13 cellular contexts compared by ENCODE assay signal in genomic region chr7:55099086-55099831, GRCh38.
DNase-seq lines count a peak whose midpoint lies in the region; ATAC-seq and TF ChIP-seq lines count a peak whose summit lies in the region.
"Had no signal": no experiment of that assay in that cellular context is flagged by ENCODE, and none has a peak within 500 bp of the region (broad histone marks: within the 10 kb centered on the region; RNA-seq: fewer than 3 reads in every experiment).

No MANE protein-coding gene starts in this region.

- peak overlapping the region; percentile 70 for H3K27ac ChIP-seq in subcutaneous abdominal adipose tissue (ENCODE audit: low read depth, low read length)
- H3K27ac ChIP-seq in CD4-positive, alpha-beta memory T cell (ENCODE audit: low read depth, low read length) = no peak overlapping the region
- H3K27ac ChIP-seq: WERI-Rb-1 had no signal

- H3K36me3 Mint-ChIP-seq in CD4-positive, alpha-beta memory T cell = no peaks in the 10 kb centered on the region

- TF ChIP-seq CTCF in choroid plexus epithelial cell (conservative IDR thresholded peaks at IDR 0.05; ENCODE audit: low read depth, low read length) = no peak

- POLR2A ChIA-PET in CD4-positive, alpha-beta memory T cell (lab: Charles Lee; ENCODE audit: partially characterized antibody) = no interaction called here

- H3K4me1 Mint-ChIP-seq in CD4-positive, alpha-beta memory T cell = no peaks in the 10 kb centered on the region
- H3K4me1 Mint-ChIP-seq: stimulated activated naive CD8-positive, alpha-beta T cell treated with anti-CD3 and anti-CD28 coated beads, Interleukin-15, amount 100 ng/mL, for 72 hours had no signal

- no peaks in the 10 kb centered on the region for H3K27me3 ChIP-seq in subcutaneous abdominal adipose tissue (ENCODE audit: control insufficient read depth in 5 of 5, insufficient read depth in 4 of 5, low read length in 5 of 5)
- H3K27me3 ChIP-seq in CD4-positive, alpha-beta memory T cell (ENCODE audit: insufficient read depth, low read length) = no peaks in the 10 kb centered on the region

- CTCF ChIA-PET in CD4-positive, alpha-beta memory T cell (lab: Charles Lee; ENCODE audit: partially characterized antibody) = no interaction called here

- H3K9ac ChIP-seq in subcutaneous abdominal adipose tissue (ENCODE audit: low read length in 5 of 5) = peak overlapping the region in 1 of 5 donors; percentile 17

- intact Hi-C loops in CD4-positive, alpha-beta memory T cell (cut with micrococcal nuclease) = no loop called here

- H3K9me3 ChIP-seq in subcutaneous abdominal adipose tissue (ENCODE audit: control insufficient read depth in 5 of 5, low read length in 5 of 5) = no peaks in the 10 kb centered on the region
- no peaks in the 10 kb centered on the region for H3K9me3 ChIP-seq in CD4-positive, alpha-beta memory T cell (ENCODE audit: control insufficient read depth in 1 of 2, low read length in 2 of 2)

- peaks cover 8 to 29% of the 10 kb centered on the region in 2 donors for H3K27me3 Mint-ChIP-seq in CD4-positive, alpha-beta memory T cell

- no peaks in the 10 kb centered on the region for H3K9me3 Mint-ChIP-seq in CD4-positive, alpha-beta memory T cell
- H3K9me3 Mint-ChIP-seq: stimulated activated naive CD8-positive, alpha-beta T cell treated with anti-CD3 and anti-CD28 coated beads, Interleukin-15, amount 100 ng/mL, for 72 hours had no signal

- ATAC-seq in left lobe of liver = peak; percentile 61
- ATAC-seq in GM21529 (IDR thresholded peaks at IDR 0.05; ENCODE audit: unreplicated experiment) = no peak
- ATAC-seq: stimulated activated naive CD8-positive, alpha-beta T cell treated with anti-CD3 and anti-CD28 coated beads, Interleukin-15, amount 100 ng/mL, for 72 hours had no signal

- H3K4me3 ChIP-seq in choroid plexus epithelial cell (ENCODE audit: low read depth, low read length) (no peak overlapping the region), subcutaneous abdominal adipose tissue (ENCODE audit: low read depth in 1 of 5, low read length in 5 of 5) (no peak overlapping the region)
- H3K4me3 ChIP-seq in CD4-positive, alpha-beta memory T cell (ENCODE audit: low read length in 2 of 2) = no peak overlapping the region

- H3K4me1 ChIP-seq in subcutaneous abdominal adipose tissue (ENCODE audit: control insufficient read depth in 5 of 5, insufficient read depth in 5 of 5, low read length in 5 of 5) = peaks cover 5 to 44% (median 43%) of the 10 kb centered on the region in 5 donors
- no peaks in the 10 kb centered on the region for H3K4me1 ChIP-seq in CD4-positive, alpha-beta memory T cell (ENCODE audit: insufficient read depth, low read length)

- no peak overlapping the region for H3K27ac Mint-ChIP-seq in CD4-positive, alpha-beta memory T cell
- H3K27ac Mint-ChIP-seq: stimulated activated naive CD8-positive, alpha-beta T cell treated with anti-CD3 and anti-CD28 coated beads, Interleukin-15, amount 100 ng/mL, for 72 hours had no signal

- H3K4me3 Mint-ChIP-seq in CD4-positive, alpha-beta memory T cell = no peak overlapping the region
- H3K4me3 Mint-ChIP-seq: stimulated activated naive CD8-positive, alpha-beta T cell treated with anti-CD3 and anti-CD28 coated beads, Interleukin-15, amount 100 ng/mL, for 72 hours had no signal

- H3K36me3 ChIP-seq in subcutaneous abdominal adipose tissue (ENCODE audit: control insufficient read depth in 5 of 5, insufficient read depth in 5 of 5, low read length in 5 of 5) = peaks cover 0 to 4% (median 0%) of the 10 kb centered on the region in 5 donors
- H3K36me3 ChIP-seq in CD4-positive, alpha-beta memory T cell (ENCODE audit: insufficient read depth, low read length) = no peaks in the 10 kb centered on the region
- H3K36me3 ChIP-seq: WERI-Rb-1 had no signal

- DNase-seq in LHCN-M2 (ENCODE audit: low read depth) = peak; percentile 51
- DNase-seq in choroid plexus epithelial cell (ENCODE audit: low read depth) = peak; percentile 40
- no peak for DNase-seq in left lobe of liver (ENCODE audit: low spot score)
- no peak for DNase-seq in activated CD4-positive, alpha-beta T cell treated with anti-CD3 and anti-CD28 coated beads, Interleukin-2, amount 50 U/mL, for 48 hours
- no peak for DNase-seq in activated naive CD4-positive, alpha-beta T cell treated with Interleukin-2 at 50 U/mL for 16 hours
- no peak for DNase-seq in CD4-positive, alpha-beta memory T cell
- DNase-seq: activated effector memory CD4-positive, alpha-beta T cell treated with Interleukin-2 at 50 U/mL for 16 hours; Calu3; NCI-H1417 treated with DMSO at 0.1 percent for 48 hours; stimulated activated naive CD8-positive, alpha-beta T cell treated with anti-CD3 and anti-CD28 coated beads, Interleukin-15, amount 100 ng/mL, for 72 hours; WERI-Rb-1 had no signal

Comparison
In these comparisons a context has a peak if more than half of its experiments do, and no peak if none do; other contexts are left out.
1. DNase-seq: peak in LHCN-M2 (single experiment) and choroid plexus epithelial cell (single experiment); none in left lobe of liver (single experiment), activated CD4-positive, alpha-beta T cell treated with anti-CD3 and anti-CD28 coated beads, Interleukin-2, amount 50 U/mL, for 48 hours (0 of 2), activated naive CD4-positive, alpha-beta T cell treated with Interleukin-2 at 50 U/mL for 16 hours (single experiment) and CD4-positive, alpha-beta memory T cell (0 of 5).